Comparison of ENCODE assay signal across 1 cellular context in genomic region chr2:148810081-148810480, GRCh38.
TF ChIP-seq lines count a peak whose summit lies in the region.

No MANE protein-coding gene starts in this region.

TF ChIP-seq in H1, 55 proteins besides CTCF, POLR2A, EP300 and RAD21 (continued from another document):
- no peak for TF ChIP-seq USF2 (IDR thresholded peaks at IDR 0.05; ENCODE audit: low read length)
- no peak for TF ChIP-seq ATF2 (IDR thresholded peaks at IDR 0.05; ENCODE audit: low read length)
- no peak for TF ChIP-seq JUN (IDR thresholded peaks at IDR 0.05; ENCODE audit: low read depth, low read length)
- TF ChIP-seq SRF (IDR thresholded peaks at IDR 0.05; ENCODE audit: low read depth, low read length): no peak
- no peak for TF ChIP-seq SP1 (IDR thresholded peaks at IDR 0.05; ENCODE audit: low read depth, low read length)
- TF ChIP-seq RBBP5 (IDR thresholded peaks at IDR 0.05; ENCODE audit: borderline replicate concordance, low read depth, low read length): no peak
